In genomic region chrX:118715922-118716321, GRCh38 we compare ENCODE assay signal across 7 cellular contexts. TPM values are rescaled to one million over a fixed set of nuclear protein-coding genes. Genes with fewer than 3 reads are reported as not detected.
DNase-seq lines count a peak whose midpoint lies in the region; ATAC-seq and TF ChIP-seq lines count a peak whose summit lies in the region.
"Not testable (repeated sequence)": the region's sequence is repeated elsewhere in the genome, so short reads cannot be mapped to it uniquely, and the experiment has no call there.

No MANE protein-coding gene starts in this region.

- POLR2A ChIA-PET in activated B cell treated with CpG ODN at 0.5 μM for 24 hours (lab: Charles Lee), result not testable (repeated sequence)

- not testable (repeated sequence) for ATAC-seq in activated B cell treated with CpG ODN at 0.5 μM for 24 hours (ENCODE audit: low read depth); natural killer cell treated with Interleukin-12 subunit alpha and Interleukin-12 subunit beta and Interleukin-15 and Interleukin-18, amount 100 ng/mL, for 72 hours

- H3K27ac Mint-ChIP-seq in CD14-positive monocyte (peak overlapping the region; percentile 37 to 97 (median 89)), activated B cell treated with CpG ODN at 0.5 μM for 24 hours (peak overlapping the region; percentile 35)
- not testable (repeated sequence) for H3K27ac Mint-ChIP-seq in activated naive CD8-positive, alpha-beta T cell treated with anti-CD3 and anti-CD28 coated beads for 36 hours; natural killer cell treated with Interleukin-12 subunit alpha and Interleukin-12 subunit beta and Interleukin-15 and Interleukin-18, amount 100 ng/mL, for 72 hours; osteocyte (ENCODE audit: unreplicated experiment)

- CTCF ChIA-PET in activated B cell treated with CpG ODN at 0.5 μM for 24 hours (lab: Charles Lee), result not testable (repeated sequence)

- not testable (repeated sequence) for TF ChIP-seq CTCF in CD14-positive monocyte (IDR thresholded peaks at IDR 0.05); activated B cell treated with CpG ODN at 0.5 μM for 24 hours (IDR thresholded peaks at IDR 0.05); osteocyte (IDR thresholded peaks at IDR 0.05)

- H3K4me1 Mint-ChIP-seq in CD14-positive monocyte, result peaks cover 48% of the 10 kb centered on the region
- H3K4me1 Mint-ChIP-seq in activated B cell treated with CpG ODN at 0.5 μM for 24 hours, result peaks cover 50% of the 10 kb centered on the region
- H3K4me1 Mint-ChIP-seq in activated naive CD8-positive, alpha-beta T cell treated with anti-CD3 and anti-CD28 coated beads for 36 hours; natural killer cell treated with Interleukin-12 subunit alpha and Interleukin-12 subunit beta and Interleukin-15 and Interleukin-18, amount 100 ng/mL, for 72 hours (ENCODE audit: low read depth in 2 of 2); osteocyte (ENCODE audit: unreplicated experiment): not testable (repeated sequence)

- H3K27me3 Mint-ChIP-seq in CD14-positive monocyte (ENCODE audit: low read depth in 3 of 3), result peaks cover 0 to 11% (median 0%) of the 10 kb centered on the region in 3 donors
- H3K27me3 Mint-ChIP-seq in activated B cell treated with CpG ODN at 0.5 μM for 24 hours; activated naive CD8-positive, alpha-beta T cell treated with anti-CD3 and anti-CD28 coated beads for 36 hours; osteocyte (ENCODE audit: unreplicated experiment): not testable (repeated sequence)
- H3K27me3 Mint-ChIP-seq in natural killer cell treated with Interleukin-12 subunit alpha and Interleukin-12 subunit beta and Interleukin-15 and Interleukin-18, amount 100 ng/mL, for 72 hours, result peaks cover 7 to 15% of the 10 kb centered on the region in 2 donors

- H3K4me3 Mint-ChIP-seq in CD14-positive monocyte (peak overlapping the region in 1 of 2 donors; percentile 57), activated B cell treated with CpG ODN at 0.5 μM for 24 hours (peak overlapping the region; percentile 28)
- peak overlapping the region; percentile 29 for H3K4me3 Mint-ChIP-seq in activated naive CD8-positive, alpha-beta T cell treated with anti-CD3 and anti-CD28 coated beads for 36 hours
- H3K4me3 Mint-ChIP-seq in natural killer cell treated with Interleukin-12 subunit alpha and Interleukin-12 subunit beta and Interleukin-15 and Interleukin-18, amount 100 ng/mL, for 72 hours, result peak overlapping the region; percentile 53
- H3K4me3 Mint-ChIP-seq in osteocyte (ENCODE audit: unreplicated experiment), result not testable (repeated sequence)

- not testable (repeated sequence) for H3K36me3 Mint-ChIP-seq in CD14-positive monocyte; activated B cell treated with CpG ODN at 0.5 μM for 24 hours (ENCODE audit: low read depth); activated naive CD8-positive, alpha-beta T cell treated with anti-CD3 and anti-CD28 coated beads for 36 hours; natural killer cell treated with Interleukin-12 subunit alpha and Interleukin-12 subunit beta and Interleukin-15 and Interleukin-18, amount 100 ng/mL, for 72 hours; osteocyte (ENCODE audit: unreplicated experiment)

- intact Hi-C loops in CD14-positive monocyte (cut with micrococcal nuclease); activated B cell treated with CpG ODN at 0.5 μM for 24 hours (cut with micrococcal nuclease): not testable (repeated sequence)

- H3K9me3 Mint-ChIP-seq in CD14-positive monocyte, result peaks cover 0 to 14% (median 2%) of the 10 kb centered on the region in 7 donors
- H3K9me3 Mint-ChIP-seq in activated B cell treated with CpG ODN at 0.5 μM for 24 hours; activated naive CD8-positive, alpha-beta T cell treated with anti-CD3 and anti-CD28 coated beads for 36 hours; natural killer cell treated with Interleukin-12 subunit alpha and Interleukin-12 subunit beta and Interleukin-15 and Interleukin-18, amount 100 ng/mL, for 72 hours; osteocyte (ENCODE audit: unreplicated experiment): not testable (repeated sequence)

- not testable (repeated sequence) for DNase-seq in CD14-positive monocyte (ENCODE audit: low spot score); activated B cell treated with CpG ODN at 0.5 μM for 24 hours; activated naive CD8-positive, alpha-beta T cell treated with anti-CD3 and anti-CD28 coated beads for 36 hours; natural killer cell treated with Interleukin-12 subunit alpha and Interleukin-12 subunit beta and Interleukin-15 and Interleukin-18, amount 100 ng/mL, for 72 hours (ENCODE audit: low spot score)
- DNase-seq in MV-4-11 (lab: John Stamatoyannopoulos, UW) (peak; percentile 51), left kidney (ENCODE audit: low read depth, low spot score) (peak; percentile 69), osteocyte (ENCODE audit: extremely low spot score, unreplicated experiment) (peak; percentile 27)

RNA-seq across cellular contexts. Expression of gene IL13RA1, which starts 11.5 kb away (rescaled TPM):
- 10 to 100 TPM; 72.6 to 74.6 TPM for polyA plus RNA-seq in CD14-positive monocyte
- total RNA-seq in activated B cell treated with CpG ODN at 0.5 μM for 24 hours (13.9 and 15.0 TPM in 2 replicates), osteocyte (78.7 and 79.4 TPM in 2 replicates)
- total RNA-seq in activated naive CD8-positive, alpha-beta T cell treated with anti-CD3 and anti-CD28 coated beads for 36 hours, result under 1 TPM; 0.42 to 0.47 TPM
- total RNA-seq in natural killer cell treated with Interleukin-12 subunit alpha and Interleukin-12 subunit beta and Interleukin-15 and Interleukin-18, amount 100 ng/mL, for 72 hours, result under 1 TPM; 0.11 to 0.19 TPM

Comparison
In these comparisons a context has a peak if more than half of its experiments do, and no peak if none do; other contexts are left out.
1. RNA of gene IL13RA1, which starts 11.5 kb away (total RNA-seq): 78.7 to 79.4 TPM in osteocyte and 13.9 to 15.0 TPM in activated B cell treated with CpG ODN at 0.5 μM for 24 hours; 0.42 to 0.47 TPM in activated naive CD8-positive, alpha-beta T cell treated with anti-CD3 and anti-CD28 coated beads for 36 hours and 0.11 to 0.19 TPM in natural killer cell treated with Interleukin-12 subunit alpha and Interleukin-12 subunit beta and Interleukin-15 and Interleukin-18, amount 100 ng/mL, for 72 hours; every median in the first group is over 10 times any median in the second.